Comparison of ENCODE assay signal across 23 cellular contexts in genomic region chr12:18436163-18436562, GRCh38.
DNase-seq lines count a peak whose midpoint lies in the region; ATAC-seq, FAIRE-seq and TF ChIP-seq lines count a peak whose summit lies in the region.
"Had no signal": no experiment of that assay in that cellular context is flagged by ENCODE, and none has a peak within 500 bp of the region (broad histone marks: within the 10 kb centered on the region; RNA-seq: fewer than 3 reads in every experiment).

No MANE protein-coding gene starts in this region.

- intact Hi-C loops in MCF 10A (cut with micrococcal nuclease): no loop called here

- no peak for TF ChIP-seq EP300 in A549 (IDR thresholded peaks at IDR 0.05)

- H3K9me3 Mint-ChIP-seq in glutamatergic neuron (ENCODE audit: unreplicated experiment): no peaks in the 10 kb centered on the region
- no peaks in the 10 kb centered on the region for H3K9me3 Mint-ChIP-seq in MCF 10A (ENCODE audit: unreplicated experiment)

- H3K27me3 ChIP-seq in brain microvascular endothelial cell (replicated peaks): no peaks in the 10 kb centered on the region
- H3K27me3 ChIP-seq: BLaER1 had no signal

- TF ChIP-seq CTCF in A549 (IDR thresholded peaks at IDR 0.05) (no peak), brain microvascular endothelial cell (IDR thresholded peaks at IDR 0.05; ENCODE audit: low read depth, low read length, missing control alignments) (no peak), glutamatergic neuron (IDR thresholded peaks at IDR 0.05; ENCODE audit: partially characterized antibody, unreplicated experiment) (no peak), MCF 10A (IDR thresholded peaks at IDR 0.05; ENCODE audit: unreplicated experiment) (no peak)

- H3K9me3 ChIP-seq in A549: no peaks in the 10 kb centered on the region
- H3K9me3 ChIP-seq: BLaER1, Caco-2 had no signal

- H3K36me3 Mint-ChIP-seq in glutamatergic neuron (ENCODE audit: unreplicated experiment) (no peaks in the 10 kb centered on the region), MCF 10A (ENCODE audit: insufficient read depth, unreplicated experiment) (no peaks in the 10 kb centered on the region)
- H3K36me3 Mint-ChIP-seq: CD4-positive, CD25-positive, alpha-beta regulatory T cell; CD8-positive, alpha-beta T cell had no signal

- no peak for TF ChIP-seq POLR2A in A549 (IDR thresholded peaks at IDR 0.05; ENCODE audit: low read length)

- H3K4me2 ChIP-seq in A549: no peak overlapping the region
- H3K4me2 ChIP-seq: BLaER1 had no signal

- ATAC-seq in A549 (no peak), HG02852 (IDR thresholded peaks at IDR 0.05; ENCODE audit: unreplicated experiment) (no peak)
- ATAC-seq: CD8-positive, alpha-beta T cell; GM12878 had no signal

- no peak for DNase-seq in A549 (ENCODE audit: low read depth in 1 of 2, low spot score in 1 of 2)
- peak; percentile 37 for DNase-seq in EL
- DNase-seq in brain microvascular endothelial cell: peak; percentile 26
- DNase-seq in glutamatergic neuron: no peak
- DNase-seq in SK-N-DZ (ENCODE audit: low spot score): no peak
- DNase-seq in NCI-H2227 treated with DMSO at 0.1 percent for 48 hours (lab: John Stamatoyannopoulos, UW): no peak
- DNase-seq in MCF 10A (ENCODE audit: unreplicated experiment): no peak
- DNase-seq: Caco-2; CD4-positive, CD25-positive, alpha-beta regulatory T cell; CD8-positive, alpha-beta T cell; DMS153; DND-41; GDM1; GM23248; H7; HCEC 1CT had no signal

- H3K4me1 Mint-ChIP-seq in glutamatergic neuron (ENCODE audit: low read depth, unreplicated experiment): peaks cover 19% of the 10 kb centered on the region
- H3K4me1 Mint-ChIP-seq in MCF 10A (ENCODE audit: insufficient read depth, unreplicated experiment): no peaks in the 10 kb centered on the region
- H3K4me1 Mint-ChIP-seq: B cell; CD4-positive, CD25-positive, alpha-beta regulatory T cell had no signal

- POLR2A ChIA-PET in A549 (lab: Yijun Ruan, JAX): no interaction called here
- POLR2A ChIA-PET in MCF 10A (lab: Yijun Ruan, JAX): no interaction called here

- H3K36me3 ChIP-seq in brain microvascular endothelial cell (replicated peaks): no peaks in the 10 kb centered on the region
- H3K36me3 ChIP-seq: BLaER1 had no signal

- H3K27ac Mint-ChIP-seq in glutamatergic neuron (ENCODE audit: unreplicated experiment): peak overlapping the region; percentile 23
- no peak overlapping the region for H3K27ac Mint-ChIP-seq in MCF 10A (ENCODE audit: low read depth, unreplicated experiment)
- H3K27ac Mint-ChIP-seq: B cell; CD4-positive, CD25-positive, alpha-beta regulatory T cell; CD8-positive, alpha-beta T cell had no signal

- H3K27ac ChIP-seq in A549 (no peak overlapping the region), brain microvascular endothelial cell (no peak overlapping the region)
- H3K27ac ChIP-seq: BLaER1, C4-2B, GM23248 had no signal

- no TSS peak for BruUV-seq in MCF 10A (replicated peaks; lab: Mats Ljungman, UMichigan)

- no peak for TF ChIP-seq RAD21 in A549 (conservative IDR thresholded peaks at IDR 0.05 in 1 of 2, IDR thresholded peaks at IDR 0.05 in 1 of 2)

- H3K4me3 Mint-ChIP-seq in glutamatergic neuron (ENCODE audit: unreplicated experiment): no peak overlapping the region
- no peak overlapping the region for H3K4me3 Mint-ChIP-seq in MCF 10A (ENCODE audit: unreplicated experiment)
- H3K4me3 Mint-ChIP-seq: B cell; CD4-positive, CD25-positive, alpha-beta regulatory T cell; CD8-positive, alpha-beta T cell had no signal

- no peaks in the 10 kb centered on the region for H3K27me3 Mint-ChIP-seq in glutamatergic neuron (ENCODE audit: unreplicated experiment)
- H3K27me3 Mint-ChIP-seq in MCF 10A (ENCODE audit: insufficient read depth, unreplicated experiment): no peaks in the 10 kb centered on the region
- H3K27me3 Mint-ChIP-seq: B cell; CD4-positive, CD25-positive, alpha-beta regulatory T cell had no signal

- H3K4me3 ChIP-seq in A549 (no peak overlapping the region), brain microvascular endothelial cell (ENCODE audit: low read depth, low read length) (no peak overlapping the region)
- H3K4me3 ChIP-seq: BLaER1, GM12878, GM23248 had no signal

- in situ Hi-C loops in brain microvascular endothelial cell (cut with HindIII; ENCODE audit: low pct_ligation_motif_present, low sequenced_read_pairs): no loop called here

- CTCF ChIA-PET in A549 (lab: Yijun Ruan, JAX) (no interaction called here), MCF 10A (lab: Yijun Ruan, JAX) (interaction anchor here (0.5 to 0.6 kb wide), 2 partner anchors 341 to 843 kb away, joined by 3 to 5 read pairs; no protein-coding TSS in a partner anchor)

- FAIRE-seq in A549 (lab: Jason Lieb, UNC): peak; percentile 28
- FAIRE-seq: GM12878, GM19239, H1 had no signal

- no peaks in the 10 kb centered on the region for H3K4me1 ChIP-seq in A549
- H3K4me1 ChIP-seq: BLaER1, Caco-2 had no signal

TF ChIP-seq in A549, 52 proteins besides CTCF, POLR2A, EP300 and RAD21:
- TF ChIP-seq MAFK (IDR thresholded peaks at IDR 0.05; ENCODE audit: partially characterized antibody) (peak; percentile 53), RNF2 (IDR thresholded peaks at IDR 0.05; ENCODE audit: borderline replicate concordance, low read depth) (no peak)

Comparison
In these comparisons a context has a peak if more than half of its experiments do, and no peak if none do; other contexts are left out.
1. DNase-seq: peak in EL (single experiment) and brain microvascular endothelial cell (single experiment); none in A549 (0 of 2), glutamatergic neuron (single experiment), SK-N-DZ (single experiment), NCI-H2227 treated with DMSO at 0.1 percent for 48 hours (single experiment) and MCF 10A (single experiment).